8 cellular contexts compared by ENCODE assay signal in genomic region chr12:132218915-132219314, GRCh38.
A peak's percentile ranks its signal among the peaks of the same experiment; 100 is the strongest.
DNase-seq lines count a peak whose midpoint lies in the region; ATAC-seq and TF ChIP-seq lines count a peak whose summit lies in the region.

No MANE protein-coding gene starts in this region.

- 15 to 32% (median 23%) methylated on average over 13 of the region's 13 CpGs for WGBS in psoas muscle, 3 donors
- WGBS in trophoblast cell (ENCODE audit: extremely low coverage, insufficient coverage, insufficient read length) = no CpG with 5 or more reads among the region's 13 CpGs

- no peak overlapping the region for H2BK5ac ChIP-seq in trophoblast cell (ENCODE audit: low read depth, low read length, poor library complexity)

- H3K36me3 ChIP-seq in HEK293 (ENCODE audit: control insufficient read depth in 2 of 2, insufficient read depth in 1 of 2, low read length in 2 of 2) (no peaks in the 10 kb centered on the region), SU-DHL-6 (ENCODE audit: low read length) (no peaks in the 10 kb centered on the region), psoas muscle (ENCODE audit: insufficient read depth in 1 of 2, low read depth in 1 of 2) (no peaks in the 10 kb centered on the region), trophoblast cell (ENCODE audit: control insufficient read depth in 1 of 2, insufficient read depth in 2 of 2, low read length in 2 of 2) (no peaks in the 10 kb centered on the region)

- intact Hi-C loops in psoas muscle (cut with DNase I) = loop anchor here in 1 of 2 donors (2.0 kb wide), 1 partner anchor 64 kb away; no protein-coding TSS in a partner anchor

- no peak overlapping the region for H2BK120ac ChIP-seq in trophoblast cell (ENCODE audit: insufficient read depth, low read length, poor library complexity)

- no peak overlapping the region for H2AFZ ChIP-seq in SU-DHL-6 (ENCODE audit: low read depth, low read length, severe bottlenecking)
- no peak overlapping the region for H2AFZ ChIP-seq in trophoblast cell (ENCODE audit: insufficient read depth, low read length, poor library complexity)

- H3K14ac ChIP-seq in trophoblast cell (ENCODE audit: low read length) = no peak overlapping the region

- CTCF ChIA-PET in HEK293 (lab: Yijun Ruan, JAX) = interaction anchor here (0.6 to 1.9 kb wide), 15 partner anchors 11 to 390 kb away, joined by 3 to 16 read pairs (median 3); no protein-coding TSS in a partner anchor

- no peak overlapping the region for H3K18ac ChIP-seq in trophoblast cell (ENCODE audit: low read length)

- H3K4me2 ChIP-seq in SU-DHL-6 (ENCODE audit: low read depth, low read length, poor library complexity, severe bottlenecking) (no peak overlapping the region), trophoblast cell (ENCODE audit: low read length) (no peak overlapping the region)

- H3K27ac ChIP-seq in HEK293 (ENCODE audit: extremely low read depth, low read depth, low read length) (no peak overlapping the region), SU-DHL-6 (ENCODE audit: low read depth, low read length) (no peak overlapping the region), psoas muscle (no peak overlapping the region), trophoblast cell (ENCODE audit: low read depth, low read length) (no peak overlapping the region)

- peaks cover 4% of the 10 kb centered on the region for H3K79me1 ChIP-seq in trophoblast cell (ENCODE audit: low read length)

- no peak overlapping the region for H2BK12ac ChIP-seq in trophoblast cell (ENCODE audit: low read length)

- H3K79me2 ChIP-seq in SU-DHL-6 (ENCODE audit: insufficient read depth, low read length) (no peaks in the 10 kb centered on the region), trophoblast cell (ENCODE audit: control insufficient read depth, insufficient read depth, low read length, poor library complexity) (no peaks in the 10 kb centered on the region)

- H3K4me1 ChIP-seq in HEK293 (ENCODE audit: control insufficient read depth, insufficient read depth, low read length) = no peaks in the 10 kb centered on the region
- no peaks in the 10 kb centered on the region for H3K4me1 ChIP-seq in psoas muscle
- H3K4me1 ChIP-seq in trophoblast cell (ENCODE audit: control insufficient read depth in 1 of 2, insufficient read depth in 2 of 2, low read length in 2 of 2) = peaks cover 5 to 11% of the 10 kb centered on the region in 2 experiments

- no peak overlapping the region for H3K23ac ChIP-seq in trophoblast cell (ENCODE audit: low read length)

- H3K4me3 ChIP-seq in HEK293 (ENCODE audit: low read depth, low read length) (no peak overlapping the region), SU-DHL-6 (ENCODE audit: insufficient read depth, low read length, poor library complexity, severe bottlenecking) (no peak overlapping the region), psoas muscle (no peak overlapping the region), trophoblast cell (ENCODE audit: low read depth, low read length) (no peak overlapping the region)

- POLR2A ChIA-PET in HEK293 (lab: Yijun Ruan, JAX) = interaction anchor here (1.3 kb wide), 1 partner anchor 65 kb away, joined by 9 read pairs; no protein-coding TSS in a partner anchor

- H3K27me3 ChIP-seq in SU-DHL-6 (ENCODE audit: low read length) (no peaks in the 10 kb centered on the region), psoas muscle (ENCODE audit: insufficient read depth in 3 of 3, low read length in 2 of 3) (peaks cover 0 to 57% (median 10%) of the 10 kb centered on the region in 3 donors), trophoblast cell (ENCODE audit: insufficient read depth, low read length) (no peaks in the 10 kb centered on the region)

- H3F3A ChIP-seq in SU-DHL-6 (ENCODE audit: insufficient read depth) = no peaks in the 10 kb centered on the region

- H4K12ac ChIP-seq in trophoblast cell (ENCODE audit: low read depth, low read length) = no peak overlapping the region

- H4K8ac ChIP-seq in trophoblast cell (ENCODE audit: low read depth, low read length) = no peak overlapping the region

- H2AK5ac ChIP-seq in trophoblast cell (ENCODE audit: low read length) = no peak overlapping the region

- ATAC-seq in psoas muscle = no peak
- no peak for ATAC-seq in HG03135 (IDR thresholded peaks at IDR 0.05; ENCODE audit: unreplicated experiment)
- no peak for ATAC-seq in HG03469 (IDR thresholded peaks at IDR 0.05; ENCODE audit: unreplicated experiment)

- H4K20me1 ChIP-seq in SU-DHL-6 (ENCODE audit: low read depth, low read length) = no peaks in the 10 kb centered on the region

- peak; percentile 38 for DNase-seq in CD1c-positive myeloid dendritic cell (ENCODE audit: extremely low spot score)
- peak; percentile 59 for DNase-seq in dermis blood vessel endothelial cell
- DNase-seq in psoas muscle = no peak
- no peak for DNase-seq in trophoblast cell

- no peak overlapping the region for H4K91ac ChIP-seq in trophoblast cell (ENCODE audit: low read depth, low read length)

- no peaks in the 10 kb centered on the region for H3K9me2 ChIP-seq in SU-DHL-6 (replicated peaks; ENCODE audit: insufficient read depth, low read length)

- no peak overlapping the region for H3K4ac ChIP-seq in trophoblast cell (ENCODE audit: low read depth, low read length)

- TF ChIP-seq CTCF in HEK293 (tag by site-specific recombination; IDR thresholded peaks at IDR 0.05) (peak; percentile 34; the same call in 1 of the 2 replicates), SU-DHL-6 (IDR thresholded peaks at IDR 0.05; ENCODE audit: insufficient read depth, low read length, poor library complexity, severe bottlenecking) (peak; percentile 51), psoas muscle (IDR thresholded peaks at IDR 0.05) (peak; percentile 17)

- H3K9ac ChIP-seq in SU-DHL-6 (ENCODE audit: low read length) (no peak overlapping the region), trophoblast cell (ENCODE audit: low read length) (no peak overlapping the region)

- H3K9me3 ChIP-seq in HEK293 (ENCODE audit: control insufficient read depth, insufficient read depth, low read depth, low read length) (no peaks in the 10 kb centered on the region), SU-DHL-6 (ENCODE audit: insufficient read depth, low read length) (no peaks in the 10 kb centered on the region), psoas muscle (no peaks in the 10 kb centered on the region), trophoblast cell (ENCODE audit: insufficient read depth, low read depth, low read length) (peaks cover 8% of the 10 kb centered on the region)

TF ChIP-seq in HEK293, 187 proteins besides CTCF, POLR2A, EP300 and RAD21 (continues in another document):
- 0 out of 2 replicates have a peak, but pooled peaks have one; percentile 17 for TF ChIP-seq PATZ1 (tag by site-specific recombination; IDR thresholded peaks at IDR 0.05)
- TF ChIP-seq ZNF654 (tag by site-specific recombination; IDR thresholded peaks at IDR 0.05; ENCODE audit: low read depth) = peak; percentile 46
- TF ChIP-seq ZNF791 (tag by site-specific recombination; IDR thresholded peaks at IDR 0.05) = no peak
- no peak for TF ChIP-seq ZNF133 (tag by site-specific recombination; IDR thresholded peaks at IDR 0.05)
- TF ChIP-seq ZNF423 (tag by site-specific recombination; IDR thresholded peaks at IDR 0.05) = no peak
- TF ChIP-seq ZNF529 (tag by site-specific recombination; IDR thresholded peaks at IDR 0.05; ENCODE audit: insufficient replicate concordance) = no peak
- TF ChIP-seq KLF16 (tag by site-specific recombination; IDR thresholded peaks at IDR 0.05) = 0 out of 2 replicates have a peak, but pooled peaks have one; percentile 35
- no peak for TF ChIP-seq ZNF510 (tag by site-specific recombination; IDR thresholded peaks at IDR 0.05; ENCODE audit: insufficient replicate concordance)
- no peak for TF ChIP-seq ZNF747 (tag by site-specific recombination; IDR thresholded peaks at IDR 0.05)
- TF ChIP-seq PRDM10 (tag by site-specific recombination; IDR thresholded peaks at IDR 0.05) = 0 out of 2 replicates have a peak, but pooled peaks have one; percentile 12
- TF ChIP-seq ZBTB17 (tag by site-specific recombination; IDR thresholded peaks at IDR 0.05) = peak; percentile 61

Comparison
In these comparisons a context has a peak if more than half of its experiments do, and no peak if none do; other contexts are left out.
1. DNase-seq: peak in CD1c-positive myeloid dendritic cell (single experiment) and dermis blood vessel endothelial cell (single experiment); none in psoas muscle (0 of 2) and trophoblast cell (0 of 2).
2. Peak in every context shown above with its lines, with median percentiles within 50 percentile points of each other: CTCF ChIP-seq.